In genomic region chr4:185112104-185112503, GRCh38 we compare ENCODE assay signal across 8 cellular contexts. TPM values are rescaled to one million over a fixed set of nuclear protein-coding genes. Genes with fewer than 3 reads are reported as not detected.
DNase-seq lines count a peak whose midpoint lies in the region; ATAC-seq, FAIRE-seq and TF ChIP-seq lines count a peak whose summit lies in the region.

No MANE protein-coding gene starts in this region.

- no peak for TF ChIP-seq CTCF in bronchial epithelial cell (IDR thresholded peaks at IDR 0.05; ENCODE audit: insufficient read depth, low read length, severe bottlenecking)

- no peak overlapping the region for H3K4me3 ChIP-seq in bronchial epithelial cell (ENCODE audit: low read depth, low read length)

- DNase-seq in A172 (ENCODE audit: low spot score) (peak; percentile 98), Kasumi-1 (lab: John Stamatoyannopoulos, UW) (peak; percentile 21 to 42), bronchial epithelial cell (ENCODE audit: low read depth) (peak; percentile 94), left kidney (ENCODE audit: low read depth, low spot score) (peak; percentile 46), NCI-H82 treated with DMSO at 0.1 percent for 48 hours (lab: John Stamatoyannopoulos, UW; ENCODE audit: unreplicated experiment) (no peak), activated gamma-delta T cell treated with Interleukin-2 at 50 U/mL for 16 hours (no peak), NCI-H1417 (lab: John Stamatoyannopoulos, UW) (no peak)

- ATAC-seq in HG03565 (IDR thresholded peaks at IDR 0.05; ENCODE audit: unreplicated experiment), result no peak

- FAIRE-seq in bronchial epithelial cell (lab: Jason Lieb, UNC), result no peak

- H3K27me3 ChIP-seq in bronchial epithelial cell (ENCODE audit: control insufficient read depth, insufficient read depth, low read length), result no peaks in the 10 kb centered on the region

- H3K36me3 ChIP-seq in bronchial epithelial cell (ENCODE audit: control insufficient read depth, insufficient read depth, low read length), result no peaks in the 10 kb centered on the region

RNA-seq across cellular contexts. Expression of gene SLC25A4, which starts 31.0 kb away (rescaled TPM):
- total RNA-seq in A172 (2014; rRNA removed; shearing (Covaris generic)), result 49.9 and 61.0 TPM in 2 replicates
- 16.9 and 20.0 TPM in 2 replicates for total RNA-seq in bronchial epithelial cell

Comparison
In these comparisons a context has a peak if more than half of its experiments do, and no peak if none do; other contexts are left out.
1. DNase-seq: peak in A172 (single experiment), Kasumi-1 (2 of 2), bronchial epithelial cell (single experiment) and left kidney (single experiment); none in NCI-H82 treated with DMSO at 0.1 percent for 48 hours (single experiment), activated gamma-delta T cell treated with Interleukin-2 at 50 U/mL for 16 hours (single experiment) and NCI-H1417 (0 of 3).